8 cellular contexts compared by ENCODE assay signal in genomic region chr16:3717235-3718018, GRCh38. TPM values are rescaled to one million over a fixed set of nuclear protein-coding genes. Genes with fewer than 3 reads are reported as not detected.
DNase-seq lines count a peak whose midpoint lies in the region; ATAC-seq, FAIRE-seq and TF ChIP-seq lines count a peak whose summit lies in the region.

TRAP1 (minus strand) TSS chr16:3717524; CDS start chr16:3717508, 16 bp downstream.

- FAIRE-seq in kidney (lab: Jason Lieb, UNC): no peak

- CTCF ChIA-PET in A673 (lab: Charles Lee): no interaction called here

- ATAC-seq in GM18858 (IDR thresholded peaks at IDR 0.05; ENCODE audit: unreplicated experiment) (peak; percentile 64), HG03095 (IDR thresholded peaks at IDR 0.05; ENCODE audit: unreplicated experiment) (peak; percentile 81)

- DNase-seq in A673 (ENCODE audit: low spot score) (peak; percentile 90), NCI-H226 (peak; percentile 68), cerebellar cortex (ENCODE audit: low spot score) (peak; percentile 78), kidney (peak; percentile 96)
- DNase-seq in activated CD4-positive, CD25-positive, alpha-beta regulatory T cell treated with anti-CD3 and anti-CD28 coated beads, Interleukin-2, amount 50 U/mL, for 72 hours: peak; percentile 94
- peak; percentile 83 to 93 (median 90) for DNase-seq in stimulated activated CD4-positive, alpha-beta T cell treated with anti-CD3 and anti-CD28 coated beads, Interleukin-12 subunit alpha, Interleukin-12 subunit beta, amount 100 ng/mL, for 48 hours (ENCODE audit: low read depth in 2 of 3, low spot score in 1 of 3)

- peak within 1 kb of the TSS; percentile 93 for H3K27ac ChIP-seq in A673 (ENCODE audit: low read depth, low read length, poor library complexity, severe bottlenecking)
- H3K27ac ChIP-seq in kidney (ENCODE audit: low read depth in 2 of 2, low read length in 2 of 2): peak within 1 kb of the TSS; percentile 89 to 91

- H3K4me1 ChIP-seq in A673 (ENCODE audit: insufficient read depth, low read length, poor library complexity, severe bottlenecking): no peaks in the 10 kb centered on the region
- H3K4me1 ChIP-seq in kidney (ENCODE audit: control insufficient read depth in 1 of 2, insufficient read depth in 1 of 2, low read depth in 1 of 2, low read length in 2 of 2): peaks cover 5 to 7% of the 10 kb centered on the region in 2 donors

- peak within 1 kb of the TSS; percentile 100 for H3K4me3 ChIP-seq in A673 (ENCODE audit: low read depth, low read length, poor library complexity, severe bottlenecking)
- H3K4me3 ChIP-seq in kidney (ENCODE audit: low read length in 2 of 2): peak within 1 kb of the TSS; percentile 82 to 93

- POLR2A ChIA-PET in A673 (lab: Charles Lee; ENCODE audit: low non-redundant PET): interaction anchor here (0.6 kb wide), 1 partner anchor 23 kb away, joined by 3 read pairs; no protein-coding TSS in a partner anchor

- TF ChIP-seq CTCF in A673 (conservative IDR thresholded peaks at IDR 0.05; ENCODE audit: low read depth, low read length) (no peak), kidney (IDR thresholded peaks at IDR 0.05; ENCODE audit: borderline replicate concordance, extremely low read depth, insufficient read depth) (no peak)

- no peaks in the 10 kb centered on the region for H3K27me3 ChIP-seq in A673 (replicated peaks; ENCODE audit: insufficient read depth, low read depth, low read length, poor library complexity)

- no TSS peak for BruUV-seq in A673 (replicated peaks; lab: Mats Ljungman, UMichigan)

- H3K9me3 ChIP-seq in A673 (ENCODE audit: low read depth, low read length, poor library complexity, severe bottlenecking): no peaks in the 10 kb centered on the region
- no peaks in the 10 kb centered on the region for H3K9me3 ChIP-seq in kidney (ENCODE audit: control insufficient read depth in 1 of 2, low read length in 2 of 2)

- intact Hi-C loops in A673 (cut with micrococcal nuclease; ENCODE audit: unreplicated experiment): no loop called here
- intact Hi-C loops in kidney (cut with DNase I): no loop called here

- peak within 1 kb of the TSS; percentile 69 to 92 for H3K9ac ChIP-seq in kidney (ENCODE audit: low read length in 2 of 2)

- peaks cover 13% of the 10 kb centered on the region for H3K36me3 ChIP-seq in A673 (ENCODE audit: insufficient read depth, low read length, poor library complexity, severe bottlenecking)
- peaks cover 0 to 4% of the 10 kb centered on the region in 2 donors for H3K36me3 ChIP-seq in kidney (ENCODE audit: control insufficient read depth in 1 of 2, insufficient read depth in 2 of 2, low read length in 2 of 2)

RNA-seq across cellular contexts. Expression of gene TRAP1, which starts in this region (rescaled TPM):
- total RNA-seq in A673 (2021): 280 and 300 TPM in 2 replicates
- total RNA-seq in kidney: 86.3 TPM
- 88.8 TPM for polyA plus RNA-seq in kidney (ENCODE audit: insufficient read depth, low read depth, low replicate concordance)

Comparison
In these comparisons a context has a peak if more than half of its experiments do, and no peak if none do; other contexts are left out.
1. Peak in every context shown above with its lines: DNase-seq, ATAC-seq, H3K4me3 ChIP-seq and H3K27ac ChIP-seq.